1 cellular context compared by ENCODE assay signal in the genomic region with DNA sequence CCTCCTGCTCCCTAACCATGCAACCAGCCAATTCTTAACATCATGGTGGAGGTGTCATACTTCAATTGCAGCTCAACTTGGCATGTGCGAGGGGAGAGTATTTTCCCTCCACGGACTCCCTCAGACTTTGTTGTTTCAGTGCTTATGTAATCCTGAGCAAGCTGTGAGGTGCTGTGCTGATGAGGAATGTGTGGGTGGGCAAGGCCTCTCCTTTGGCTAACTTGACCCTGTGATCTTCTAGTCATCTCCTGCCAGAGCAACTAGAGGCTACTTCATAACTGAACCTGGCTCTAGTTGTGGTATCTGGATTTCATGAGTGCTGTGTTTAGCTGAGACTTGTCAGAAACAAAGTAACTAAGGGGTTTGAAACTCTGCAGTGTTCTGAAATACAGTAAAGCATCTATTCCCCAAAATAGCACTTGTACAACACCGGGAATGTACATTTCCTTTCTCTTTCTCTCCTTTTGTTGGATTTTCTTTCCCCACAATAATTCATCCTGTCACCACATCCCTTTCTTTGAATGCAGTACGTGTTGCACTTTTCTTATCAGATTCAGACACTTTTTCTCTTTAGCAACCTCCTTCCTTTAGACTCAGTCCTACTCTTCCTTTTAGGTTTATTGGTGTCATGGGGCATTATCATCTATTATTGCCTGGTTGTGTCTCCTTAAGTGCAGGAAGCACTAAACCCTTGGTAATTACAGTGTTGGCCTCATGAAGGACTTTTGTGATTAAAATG.
TF ChIP-seq lines count a peak whose summit lies in the region.

No MANE protein-coding gene starts in this region.

TF ChIP-seq in endothelial cell of umbilical vein, 7 proteins besides CTCF, POLR2A, EP300 and RAD21:
- no peak for TF ChIP-seq EZH2 (IDR thresholded peaks at IDR 0.05; ENCODE audit: borderline replicate concordance, low read depth, low read length, severe bottlenecking)
- TF ChIP-seq MYC (IDR thresholded peaks at IDR 0.05; ENCODE audit: low read depth, low read length): no peak
- peak; percentile 29 for TF ChIP-seq GATA2 (IDR thresholded peaks at IDR 0.05; ENCODE audit: insufficient read depth, insufficient read length, low read depth, low read length)
